Comparison of ENCODE assay signal across 8 cellular contexts in genomic region chr14:102554835-102555819, GRCh38. TPM values are rescaled to one million over a fixed set of nuclear protein-coding genes. Genes with fewer than 3 reads are reported as not detected.
A peak's percentile ranks its signal among the peaks of the same experiment; 100 is the strongest.
DNase-seq lines count a peak whose midpoint lies in the region; ATAC-seq and TF ChIP-seq lines count a peak whose summit lies in the region.

No MANE protein-coding gene starts in this region.

- H3F3A ChIP-seq in SK-N-SH (replicated peaks; ENCODE audit: insufficient read depth), result no peaks in the 10 kb centered on the region

- no peak overlapping the region for H3K4me3 ChIP-seq in SK-N-SH (ENCODE audit: low read depth in 2 of 2, low read length in 1 of 2)
- H3K4me3 ChIP-seq in SK-N-MC, result no peak overlapping the region
- H3K4me3 ChIP-seq in ascending aorta, result peak overlapping the region; percentile 79 to 98
- peak overlapping the region; percentile 68 for H3K4me3 ChIP-seq in iPS-18c (ENCODE audit: insufficient read depth, low read depth, low read length)

- H3K27ac ChIP-seq in SK-N-SH (ENCODE audit: low read depth in 2 of 2, low read length in 1 of 2) (no peak overlapping the region), SK-N-MC (0 out of 2 replicates have a peak overlapping the region, but pooled peaks have one; percentile 42), ascending aorta (no peak overlapping the region)

- no peaks in the 10 kb centered on the region for H4K20me1 ChIP-seq in SK-N-SH (ENCODE audit: insufficient read depth)

- H3K9ac ChIP-seq in SK-N-SH (no peak overlapping the region), SK-N-MC (ENCODE audit: insufficient read length) (no peak overlapping the region)

- ATAC-seq in SK-N-SH treated with all-trans-retinoic acid at 6 μM for 48 hours, result no peak
- ATAC-seq in GM21360 (IDR thresholded peaks at IDR 0.05; ENCODE audit: unreplicated experiment), result no peak
- ATAC-seq in HG03108 (IDR thresholded peaks at IDR 0.05; ENCODE audit: unreplicated experiment), result no peak

- no peaks in the 10 kb centered on the region for H3K79me2 ChIP-seq in SK-N-SH (ENCODE audit: insufficient read depth)

- H3K4me1 ChIP-seq in SK-N-SH (ENCODE audit: control insufficient read depth in 1 of 2, insufficient read depth in 2 of 2, low read depth in 1 of 2, low read length in 1 of 2), result no peaks in the 10 kb centered on the region
- H3K4me1 ChIP-seq in ascending aorta, result no peaks in the 10 kb centered on the region

- TF ChIP-seq RAD21 in SK-N-SH (IDR thresholded peaks at IDR 0.05; ENCODE audit: low read length), result no peak

- CTCF ChIA-PET in SK-N-SH (lab: Yijun Ruan, JAX), result no interaction called here

- no peak for TF ChIP-seq EP300 in SK-N-SH (IDR thresholded peaks at IDR 0.05; ENCODE audit: borderline replicate concordance in 1 of 2, low read depth in 1 of 2, low read length in 1 of 2)

- intact Hi-C loops in ascending aorta (cut with DNase I), result no loop called here

- H3K27me3 ChIP-seq in SK-N-SH (ENCODE audit: insufficient read depth) (no peaks in the 10 kb centered on the region), ascending aorta (no peaks in the 10 kb centered on the region)

- no peak overlapping the region for H2AFZ ChIP-seq in SK-N-SH (ENCODE audit: low read depth)

- no peaks in the 10 kb centered on the region for H3K36me3 ChIP-seq in SK-N-SH (replicated peaks in 1 of 2; ENCODE audit: control insufficient read depth in 1 of 2, insufficient read depth in 2 of 2, low read length in 1 of 2)
- H3K36me3 ChIP-seq in SK-N-MC (ENCODE audit: insufficient read depth, low read length), result no peaks in the 10 kb centered on the region; the same call in 1 of the 2 replicates
- H3K36me3 ChIP-seq in ascending aorta, result no peaks in the 10 kb centered on the region

- H3K9me3 ChIP-seq in SK-N-SH (no peaks in the 10 kb centered on the region), SK-N-MC (ENCODE audit: low read depth, low read length) (no peaks in the 10 kb centered on the region), ascending aorta (no peaks in the 10 kb centered on the region), iPS-18c (ENCODE audit: control insufficient read depth, insufficient read depth, low read length) (no peaks in the 10 kb centered on the region)

- no peak for TF ChIP-seq CTCF in SK-N-SH (IDR thresholded peaks at IDR 0.05)
- TF ChIP-seq CTCF in ascending aorta (IDR thresholded peaks at IDR 0.05), result no peak

- 82% methylated on average over 46 of the region's 94 CpGs for WGBS in SK-N-SH (ENCODE audit: low lambda C conversion rate)

- no peak overlapping the region for H3K4me2 ChIP-seq in SK-N-SH

- POLR2A ChIA-PET in SK-N-SH (lab: Yijun Ruan, JAX), result no interaction called here

- DNase-seq in SK-N-SH, result peak; percentile 29
- no peak for DNase-seq in SK-N-MC (ENCODE audit: low read depth, low spot score)
- DNase-seq in ascending aorta (ENCODE audit: low spot score in 2 of 2), result no peak
- peak; percentile 54 for DNase-seq in stimulated activated CD4-positive, alpha-beta T cell treated with anti-CD3 and anti-CD28 coated beads, Interleukin-12 subunit alpha, Interleukin-12 subunit beta, amount 100 ng/mL, for 4 hours

- no peaks in the 10 kb centered on the region for H3K9me2 ChIP-seq in SK-N-SH

TF ChIP-seq in SK-N-SH, 30 proteins besides CTCF, POLR2A, EP300 and RAD21:
- no peak for TF ChIP-seq FOXJ3 (CRISPR knock-in tag; IDR thresholded peaks at IDR 0.05)
- no peak for TF ChIP-seq FOXM1 (IDR thresholded peaks at IDR 0.05; ENCODE audit: low read depth)
- no peak for TF ChIP-seq TCF12 (IDR thresholded peaks at IDR 0.05)
- no peak for TF ChIP-seq SIN3A (IDR thresholded peaks at IDR 0.05; ENCODE audit: borderline replicate concordance, low read depth, low read length)
- TF ChIP-seq RXRA (IDR thresholded peaks at IDR 0.05; ENCODE audit: borderline replicate concordance, low read depth), result no peak
- no peak for TF ChIP-seq TAF1 (IDR thresholded peaks at IDR 0.05; ENCODE audit: borderline replicate concordance, low read depth, low read length)
- TF ChIP-seq MAX (IDR thresholded peaks at IDR 0.05; ENCODE audit: low read depth), result no peak
- TF ChIP-seq, protein P1, sequence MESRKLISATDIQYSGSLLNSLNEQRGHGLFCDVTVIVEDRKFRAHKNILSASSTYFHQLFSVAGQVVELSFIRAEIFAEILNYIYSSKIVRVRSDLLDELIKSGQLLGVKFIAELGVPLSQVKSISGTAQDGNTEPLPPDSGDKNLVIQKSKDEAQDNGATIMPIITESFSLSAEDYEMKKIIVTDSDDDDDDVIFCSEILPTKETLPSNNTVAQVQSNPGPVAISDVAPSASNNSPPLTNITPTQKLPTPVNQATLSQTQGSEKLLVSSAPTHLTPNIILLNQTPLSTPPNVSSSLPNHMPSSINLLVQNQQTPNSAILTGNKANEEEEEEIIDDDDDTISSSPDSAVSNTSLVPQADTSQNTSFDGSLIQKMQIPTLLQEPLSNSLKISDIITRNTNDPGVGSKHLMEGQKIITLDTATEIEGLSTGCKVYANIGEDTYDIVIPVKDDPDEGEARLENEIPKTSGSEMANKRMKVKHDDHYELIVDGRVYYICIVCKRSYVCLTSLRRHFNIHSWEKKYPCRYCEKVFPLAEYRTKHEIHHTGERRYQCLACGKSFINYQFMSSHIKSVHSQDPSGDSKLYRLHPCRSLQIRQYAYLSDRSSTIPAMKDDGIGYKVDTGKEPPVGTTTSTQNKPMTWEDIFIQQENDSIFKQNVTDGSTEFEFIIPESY (IDR thresholded peaks at IDR 0.05; ENCODE audit: borderline replicate concordance, low read depth), result no peak

TF ChIP-seq in SK-N-SH treated with all-trans-retinoic acid at 6 μM for 48 hours, 23 proteins besides CTCF, POLR2A, EP300 and RAD21 (continues in another document):
- no peak for TF ChIP-seq ZC3H10 (CRISPR knock-in tag; IDR thresholded peaks at IDR 0.05)
- TF ChIP-seq RARB (CRISPR knock-in tag; IDR thresholded peaks at IDR 0.05), result no peak
- no peak for TF ChIP-seq ZNF8 (CRISPR knock-in tag; IDR thresholded peaks at IDR 0.05)
- TF ChIP-seq, protein P2, sequence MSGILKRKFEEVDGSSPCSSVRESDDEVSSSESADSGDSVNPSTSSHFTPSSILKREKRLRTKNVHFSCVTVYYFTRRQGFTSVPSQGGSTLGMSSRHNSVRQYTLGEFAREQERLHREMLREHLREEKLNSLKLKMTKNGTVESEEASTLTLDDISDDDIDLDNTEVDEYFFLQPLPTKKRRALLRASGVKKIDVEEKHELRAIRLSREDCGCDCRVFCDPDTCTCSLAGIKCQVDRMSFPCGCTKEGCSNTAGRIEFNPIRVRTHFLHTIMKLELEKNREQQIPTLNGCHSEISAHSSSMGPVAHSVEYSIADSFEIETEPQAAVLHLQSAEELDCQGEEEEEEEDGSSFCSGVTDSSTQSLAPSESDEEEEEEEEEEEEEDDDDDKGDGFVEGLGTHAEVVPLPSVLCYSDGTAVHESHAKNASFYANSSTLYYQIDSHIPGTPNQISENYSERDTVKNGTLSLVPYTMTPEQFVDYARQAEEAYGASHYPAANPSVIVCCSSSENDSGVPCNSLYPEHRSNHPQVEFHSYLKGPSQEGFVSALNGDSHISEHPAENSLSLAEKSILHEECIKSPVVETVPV (CRISPR knock-in tag; IDR thresholded peaks at IDR 0.05), result no peak
- no peak for TF ChIP-seq TOX (CRISPR knock-in tag; IDR thresholded peaks at IDR 0.05; ENCODE audit: borderline replicate concordance)
- TF ChIP-seq, protein P3, sequence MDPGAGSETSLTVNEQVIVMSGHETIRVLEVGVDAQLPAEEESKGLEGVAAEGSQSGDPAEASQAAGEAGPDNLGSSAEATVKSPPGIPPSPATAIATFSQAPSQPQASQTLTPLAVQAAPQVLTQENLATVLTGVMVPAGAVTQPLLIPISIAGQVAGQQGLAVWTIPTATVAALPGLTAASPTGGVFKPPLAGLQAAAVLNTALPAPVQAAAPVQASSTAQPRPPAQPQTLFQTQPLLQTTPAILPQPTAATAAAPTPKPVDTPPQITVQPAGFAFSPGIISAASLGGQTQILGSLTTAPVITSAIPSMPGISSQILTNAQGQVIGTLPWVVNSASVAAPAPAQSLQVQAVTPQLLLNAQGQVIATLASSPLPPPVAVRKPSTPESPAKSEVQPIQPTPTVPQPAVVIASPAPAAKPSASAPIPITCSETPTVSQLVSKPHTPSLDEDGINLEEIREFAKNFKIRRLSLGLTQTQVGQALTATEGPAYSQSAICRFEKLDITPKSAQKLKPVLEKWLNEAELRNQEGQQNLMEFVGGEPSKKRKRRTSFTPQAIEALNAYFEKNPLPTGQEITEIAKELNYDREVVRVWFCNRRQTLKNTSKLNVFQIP (CRISPR knock-in tag; IDR thresholded peaks at IDR 0.05; ENCODE audit: borderline replicate concordance, low read depth), result no peak
- TF ChIP-seq BACH2 (CRISPR knock-in tag; IDR thresholded peaks at IDR 0.05; ENCODE audit: borderline replicate concordance), result no peak
- no peak for TF ChIP-seq TCF4 (CRISPR knock-in tag; IDR thresholded peaks at IDR 0.05; ENCODE audit: borderline replicate concordance)
- TF ChIP-seq CSDC2 (CRISPR knock-in tag; IDR thresholded peaks at IDR 0.05), result no peak
- TF ChIP-seq GLIS3 (CRISPR knock-in tag; IDR thresholded peaks at IDR 0.05), result no peak
- TF ChIP-seq CREB5 (CRISPR knock-in tag; IDR thresholded peaks at IDR 0.05; ENCODE audit: low read depth), result no peak

RNA-seq across cellular contexts. Expression of gene RCOR1, which starts 37.3 kb away (rescaled TPM):
- 8.5 and 8.8 TPM in 2 replicates for polyA plus RNA-seq in SK-N-SH (2012; rRNA removed)
- 10.9 and 11.4 TPM in 2 replicates for polyA plus RNA-seq in SK-N-SH (2012; cell fraction: cytosol; rRNA removed)
- 9.1 and 15.4 TPM in 2 replicates for polyA plus RNA-seq in SK-N-SH (2012; cell fraction: nucleus; rRNA removed)
- 4.7 TPM for total RNA-seq in ascending aorta

RNA-seq across cellular contexts. Expression of gene ANKRD9, which starts 45.6 kb away (rescaled TPM):
- polyA plus RNA-seq in SK-N-SH (2012; rRNA removed), result 21.3 and 21.4 TPM in 2 replicates
- polyA plus RNA-seq in SK-N-SH (2012; cell fraction: cytosol; rRNA removed), result 6.2 and 10.8 TPM in 2 replicates
- polyA plus RNA-seq in SK-N-SH (2012; cell fraction: nucleus; rRNA removed), result 85.4 and 152 TPM in 2 replicates
- 118 TPM for total RNA-seq in ascending aorta

Comparison
In these comparisons a context has a peak if more than half of its experiments do, and no peak if none do; other contexts are left out.
1. DNase-seq: peak in SK-N-SH (single experiment) and stimulated activated CD4-positive, alpha-beta T cell treated with anti-CD3 and anti-CD28 coated beads, Interleukin-12 subunit alpha, Interleukin-12 subunit beta, amount 100 ng/mL, for 4 hours (single experiment); none in SK-N-MC (single experiment) and ascending aorta (0 of 2).
2. H3K4me3 ChIP-seq: peak in ascending aorta (2 of 2) and iPS-18c (single experiment); none in SK-N-SH (0 of 2) and SK-N-MC (single experiment).